8 cellular contexts compared by ENCODE assay signal in genomic region chr18:68925268-68925667, GRCh38.
DNase-seq lines count a peak whose midpoint lies in the region; ATAC-seq and TF ChIP-seq lines count a peak whose summit lies in the region.

No MANE protein-coding gene starts in this region.

- no peaks in the 10 kb centered on the region for H3K4me1 ChIP-seq in fibroblast of lung (ENCODE audit: control insufficient read depth, extremely low read depth, insufficient read depth, low read length)

- H3K36me3 ChIP-seq in fibroblast of lung (ENCODE audit: control insufficient read depth, insufficient read depth, low read length), result no peaks in the 10 kb centered on the region

- no peak overlapping the region for H2AFZ ChIP-seq in fibroblast of lung (ENCODE audit: low read length)

- no peaks in the 10 kb centered on the region for H4K20me1 ChIP-seq in fibroblast of lung (ENCODE audit: control insufficient read depth, extremely low read depth, insufficient read depth, low read length)

- H3K27me3 ChIP-seq in fibroblast of lung (ENCODE audit: control insufficient read depth, insufficient read depth, low read length), result no peaks in the 10 kb centered on the region

- no peaks in the 10 kb centered on the region for H3K79me2 ChIP-seq in fibroblast of lung (ENCODE audit: control insufficient read depth, insufficient read depth, low read length)

- no peak overlapping the region for H3K9ac ChIP-seq in fibroblast of lung (ENCODE audit: insufficient read depth, low read length)

- TF ChIP-seq CTCF in GM12875 (IDR thresholded peaks at IDR 0.05; ENCODE audit: borderline replicate concordance, insufficient read depth, low read depth, low read length) (peak; percentile 19; the same call in 1 of the 2 replicates), fibroblast of lung (conservative IDR thresholded peaks at IDR 0.05 in 1 of 2, IDR thresholded peaks at IDR 0.05 in 1 of 2; ENCODE audit: low read depth in 1 of 2, low read length in 2 of 2) (peak; percentile 35 to 42)

- DNase-seq in HuH-7 (ENCODE audit: low spot score) (peak; percentile 11), fibroblast of lung (ENCODE audit: low read depth in 2 of 2) (peak in 1 of 2 donors; percentile 12), GF-D8 (lab: John Stamatoyannopoulos, UW) (no peak), hepatic stellate cell (ENCODE audit: low spot score) (no peak)
- DNase-seq in stimulated activated naive CD4-positive, alpha-beta T cell (lab: John Stamatoyannopoulos, UW), result no peak
- DNase-seq in activated naive CD4-positive, alpha-beta T cell (lab: John Stamatoyannopoulos, UW), result no peak

- no peak overlapping the region for H3K4me3 ChIP-seq in GM12875 (ENCODE audit: low read depth, low read length)
- no peak overlapping the region for H3K4me3 ChIP-seq in fibroblast of lung (replicated peaks in 1 of 4; ENCODE audit: control extremely low read depth in 1 of 4, insufficient read depth in 1 of 4, low read depth in 3 of 4, low read length in 4 of 4)

- ATAC-seq in GM21526 (IDR thresholded peaks at IDR 0.05; ENCODE audit: low FRiP score, unreplicated experiment), result peak; percentile 82

- no peak overlapping the region for H3K4me2 ChIP-seq in fibroblast of lung (ENCODE audit: extremely low read depth, insufficient read depth, low read length)

- H3K9me3 ChIP-seq in fibroblast of lung (ENCODE audit: control insufficient read depth, insufficient read depth, low read depth, low read length), result no peaks in the 10 kb centered on the region

- no peak overlapping the region for H3K27ac ChIP-seq in fibroblast of lung (ENCODE audit: insufficient read depth, low read length)
